ENCODE assay signal across 2 cellular contexts in the genomic region with DNA sequence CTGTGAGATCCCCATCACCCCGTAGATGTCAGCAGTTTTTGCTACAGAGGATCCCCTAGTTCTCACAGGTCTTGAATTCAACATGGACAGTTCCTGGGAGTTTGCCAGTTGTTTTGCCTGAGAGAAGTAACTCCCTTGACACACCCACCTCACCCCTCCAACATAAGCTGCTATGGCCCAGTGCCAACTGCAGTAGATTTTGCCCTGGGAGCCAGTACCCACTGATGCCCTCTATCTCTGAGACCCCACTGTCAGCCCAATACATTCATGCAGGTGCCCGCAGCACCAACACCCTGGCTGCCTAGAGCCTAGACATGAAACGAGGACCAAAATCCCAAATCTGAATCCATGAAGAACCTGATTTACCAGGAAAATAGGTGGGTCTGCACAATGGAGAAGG.
TF ChIP-seq lines count a peak whose summit lies in the region.

No MANE protein-coding gene starts in this region.

TF ChIP-seq in GM23338, 12 proteins besides CTCF, POLR2A, EP300 and RAD21 (continued from another document):
- TF ChIP-seq, protein P1, sequence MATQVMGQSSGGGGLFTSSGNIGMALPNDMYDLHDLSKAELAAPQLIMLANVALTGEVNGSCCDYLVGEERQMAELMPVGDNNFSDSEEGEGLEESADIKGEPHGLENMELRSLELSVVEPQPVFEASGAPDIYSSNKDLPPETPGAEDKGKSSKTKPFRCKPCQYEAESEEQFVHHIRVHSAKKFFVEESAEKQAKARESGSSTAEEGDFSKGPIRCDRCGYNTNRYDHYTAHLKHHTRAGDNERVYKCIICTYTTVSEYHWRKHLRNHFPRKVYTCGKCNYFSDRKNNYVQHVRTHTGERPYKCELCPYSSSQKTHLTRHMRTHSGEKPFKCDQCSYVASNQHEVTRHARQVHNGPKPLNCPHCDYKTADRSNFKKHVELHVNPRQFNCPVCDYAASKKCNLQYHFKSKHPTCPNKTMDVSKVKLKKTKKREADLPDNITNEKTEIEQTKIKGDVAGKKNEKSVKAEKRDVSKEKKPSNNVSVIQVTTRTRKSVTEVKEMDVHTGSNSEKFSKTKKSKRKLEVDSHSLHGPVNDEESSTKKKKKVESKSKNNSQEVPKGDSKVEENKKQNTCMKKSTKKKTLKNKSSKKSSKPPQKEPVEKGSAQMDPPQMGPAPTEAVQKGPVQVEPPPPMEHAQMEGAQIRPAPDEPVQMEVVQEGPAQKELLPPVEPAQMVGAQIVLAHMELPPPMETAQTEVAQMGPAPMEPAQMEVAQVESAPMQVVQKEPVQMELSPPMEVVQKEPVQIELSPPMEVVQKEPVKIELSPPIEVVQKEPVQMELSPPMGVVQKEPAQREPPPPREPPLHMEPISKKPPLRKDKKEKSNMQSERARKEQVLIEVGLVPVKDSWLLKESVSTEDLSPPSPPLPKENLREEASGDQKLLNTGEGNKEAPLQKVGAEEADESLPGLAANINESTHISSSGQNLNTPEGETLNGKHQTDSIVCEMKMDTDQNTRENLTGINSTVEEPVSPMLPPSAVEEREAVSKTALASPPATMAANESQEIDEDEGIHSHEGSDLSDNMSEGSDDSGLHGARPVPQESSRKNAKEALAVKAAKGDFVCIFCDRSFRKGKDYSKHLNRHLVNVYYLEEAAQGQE (IDR thresholded peaks at IDR 0.05; ENCODE audit: unreplicated experiment), result no peak
- TF ChIP-seq JUNB (IDR thresholded peaks at IDR 0.05; ENCODE audit: unreplicated experiment), result no peak
- no peak for TF ChIP-seq NANOG (IDR thresholded peaks at IDR 0.05; ENCODE audit: borderline replicate concordance)
- TF ChIP-seq ETS1 (IDR thresholded peaks at IDR 0.05), result no peak
- no peak for TF ChIP-seq CREB1 (CRISPR knock-in tag; IDR thresholded peaks at IDR 0.05; ENCODE audit: low read depth)
- TF ChIP-seq ZNF462 (CRISPR knock-in tag; IDR thresholded peaks at IDR 0.05), result no peak
- no peak for TF ChIP-seq POLR2AphosphoS5 (IDR thresholded peaks at IDR 0.05; ENCODE audit: low read depth)
- no peak for TF ChIP-seq ZNF114 (CRISPR knock-in tag; IDR thresholded peaks at IDR 0.05)

TF ChIP-seq in SK-N-SH treated with all-trans-retinoic acid at 6 μM for 48 hours, 23 proteins besides CTCF, POLR2A, EP300 and RAD21 (continued from another document):
- TF ChIP-seq, protein P2, sequence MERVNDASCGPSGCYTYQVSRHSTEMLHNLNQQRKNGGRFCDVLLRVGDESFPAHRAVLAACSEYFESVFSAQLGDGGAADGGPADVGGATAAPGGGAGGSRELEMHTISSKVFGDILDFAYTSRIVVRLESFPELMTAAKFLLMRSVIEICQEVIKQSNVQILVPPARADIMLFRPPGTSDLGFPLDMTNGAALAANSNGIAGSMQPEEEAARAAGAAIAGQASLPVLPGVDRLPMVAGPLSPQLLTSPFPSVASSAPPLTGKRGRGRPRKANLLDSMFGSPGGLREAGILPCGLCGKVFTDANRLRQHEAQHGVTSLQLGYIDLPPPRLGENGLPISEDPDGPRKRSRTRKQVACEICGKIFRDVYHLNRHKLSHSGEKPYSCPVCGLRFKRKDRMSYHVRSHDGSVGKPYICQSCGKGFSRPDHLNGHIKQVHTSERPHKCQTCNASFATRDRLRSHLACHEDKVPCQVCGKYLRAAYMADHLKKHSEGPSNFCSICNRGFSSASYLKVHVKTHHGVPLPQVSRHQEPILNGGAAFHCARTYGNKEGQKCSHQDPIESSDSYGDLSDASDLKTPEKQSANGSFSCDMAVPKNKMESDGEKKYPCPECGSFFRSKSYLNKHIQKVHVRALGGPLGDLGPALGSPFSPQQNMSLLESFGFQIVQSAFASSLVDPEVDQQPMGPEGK (CRISPR knock-in tag; IDR thresholded peaks at IDR 0.05; ENCODE audit: borderline replicate concordance), result no peak
- no peak for TF ChIP-seq TCF4 (CRISPR knock-in tag; IDR thresholded peaks at IDR 0.05; ENCODE audit: borderline replicate concordance)
- TF ChIP-seq ARNTL (CRISPR knock-in tag; IDR thresholded peaks at IDR 0.05; ENCODE audit: borderline replicate concordance, low read depth), result no peak
- TF ChIP-seq ZNF70 (CRISPR knock-in tag; IDR thresholded peaks at IDR 0.05), result no peak
- no peak for TF ChIP-seq PPARA (CRISPR knock-in tag; IDR thresholded peaks at IDR 0.05; ENCODE audit: borderline replicate concordance)
- no peak for TF ChIP-seq OSR1 (CRISPR knock-in tag; IDR thresholded peaks at IDR 0.05)
- TF ChIP-seq ESRRG (CRISPR knock-in tag; IDR thresholded peaks at IDR 0.05), result no peak
TF ChIP-seq in SK-N-SH treated with all-trans-retinoic acid at 6 μM for 48 hours: peak in this region for 0.
